24 cellular contexts compared by ENCODE assay signal in the genomic region with DNA sequence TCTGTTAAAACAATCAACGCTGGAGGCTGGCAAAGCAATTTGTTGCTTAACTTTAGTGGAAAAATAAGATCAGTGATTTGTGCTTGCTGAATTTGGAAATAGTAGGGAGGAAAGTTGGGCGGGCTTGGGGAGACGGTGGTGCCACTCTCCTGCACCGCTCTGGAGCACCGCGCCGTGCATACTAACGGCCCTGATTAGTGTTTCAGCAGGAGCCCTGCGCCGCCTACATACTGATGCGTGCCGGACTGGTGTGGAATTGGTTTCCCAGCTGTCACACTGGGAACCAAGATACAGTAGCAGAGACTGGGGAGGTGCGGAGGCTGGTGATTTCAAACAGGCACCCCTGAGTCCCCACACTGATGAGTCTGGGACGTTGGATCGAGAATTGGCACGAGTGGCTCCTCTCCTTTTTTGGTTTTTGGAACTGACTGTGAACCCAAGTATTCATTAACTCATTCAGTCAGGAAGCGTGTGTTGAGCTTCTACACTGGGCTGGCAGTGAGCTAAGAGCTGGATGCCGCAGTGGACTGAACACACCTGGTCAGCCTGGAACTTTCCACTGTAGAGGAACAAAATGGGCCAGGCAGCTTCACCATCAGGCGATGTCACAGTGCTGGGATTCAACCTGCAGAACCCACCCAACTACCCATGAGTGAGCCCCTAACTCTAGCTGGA. TPM values are rescaled to one million over a fixed set of nuclear protein-coding genes. Genes with fewer than 3 reads are reported as not detected.
DNase-seq lines count a peak whose midpoint lies in the region; ATAC-seq, FAIRE-seq and TF ChIP-seq lines count a peak whose summit lies in the region.
"Had no signal": no experiment of that assay in that cellular context is flagged by ENCODE, and none has a peak within 500 bp of the region (broad histone marks: within the 10 kb centered on the region; RNA-seq: fewer than 3 reads in every experiment).

No MANE protein-coding gene starts in this region.

- H2AFZ ChIP-seq in HepG2 (ENCODE audit: low read length): no peak overlapping the region
- H2AFZ ChIP-seq in neuronal stem cell (ENCODE audit: low read length): no peak overlapping the region

- H3K4me3 ChIP-seq in right lobe of liver: no peak overlapping the region
- H3K4me3 ChIP-seq in HepG2 (replicated peaks in 1 of 3; ENCODE audit: insufficient read depth in 1 of 3, low read depth in 2 of 3, low read length in 3 of 3): no peak overlapping the region
- no peak overlapping the region for H3K4me3 ChIP-seq in neuronal stem cell (ENCODE audit: low read length in 2 of 2)
- H3K4me3 ChIP-seq: BLaER1, HAP-1 had no signal

- H3K9me3 ChIP-seq in right lobe of liver: no peaks in the 10 kb centered on the region
- H3K9me3 ChIP-seq in HepG2 (ENCODE audit: low read length): no peaks in the 10 kb centered on the region
- H3K9me3 ChIP-seq in neuronal stem cell (replicated peaks in 1 of 2; ENCODE audit: control insufficient read depth in 2 of 2, insufficient read depth in 1 of 2, low read depth in 1 of 2, low read length in 2 of 2): peaks cover 0 to 6% of the 10 kb centered on the region in 2 donors
- H3K9me3 ChIP-seq: BLaER1, HAP-1 had no signal

- no peak overlapping the region for H3K4ac ChIP-seq in neuronal stem cell (ENCODE audit: low read length)

- TF ChIP-seq EP300 in HepG2 (IDR thresholded peaks at IDR 0.05; ENCODE audit: low read depth in 2 of 2, low read length in 2 of 2): no peak
- no peak for TF ChIP-seq EP300 in HepG2 (CRISPR knock-in tag; IDR thresholded peaks at IDR 0.05; ENCODE audit: borderline replicate concordance)

- no TSS peak for BruUV-seq in HepG2 (replicated peaks; lab: Mats Ljungman, UMichigan)

- POLR2A ChIA-PET in HepG2 (lab: Yijun Ruan, JAX): no interaction called here

- H3K4me1 ChIP-seq in right lobe of liver (peaks cover 0 to 23% (median 8%) of the 10 kb centered on the region in 4 donors), HepG2 (ENCODE audit: insufficient read depth, low read length) (peaks cover 13% of the 10 kb centered on the region), neuronal stem cell (ENCODE audit: control insufficient read depth in 2 of 2, insufficient read depth in 1 of 2, low read depth in 1 of 2, low read length in 2 of 2) (peaks cover 0 to 15% of the 10 kb centered on the region in 2 donors)
- H3K4me1 ChIP-seq: HAP-1 had no signal

- H3K9ac ChIP-seq in HepG2 (ENCODE audit: insufficient read depth, low read depth, low read length): no peak overlapping the region
- no peak overlapping the region for H3K9ac ChIP-seq in neuronal stem cell (ENCODE audit: low read depth, low read length, poor library complexity)
- H3K9ac ChIP-seq: BLaER1 had no signal

- no peaks in the 10 kb centered on the region for H3K79me1 ChIP-seq in neuronal stem cell (ENCODE audit: low read depth, low read length)

- no peaks in the 10 kb centered on the region for H3K36me3 Mint-ChIP-seq in glutamatergic neuron (ENCODE audit: unreplicated experiment)
- H3K36me3 Mint-ChIP-seq: CD14-positive monocyte; CD4-positive, alpha-beta memory T cell had no signal

- H3K4me1 Mint-ChIP-seq in glutamatergic neuron (ENCODE audit: low read depth, unreplicated experiment): peaks cover 10% of the 10 kb centered on the region
- H3K4me1 Mint-ChIP-seq: CD14-positive monocyte; CD4-positive, alpha-beta memory T cell had no signal

- TF ChIP-seq CTCF in right lobe of liver (IDR thresholded peaks at IDR 0.05): no peak
- TF ChIP-seq CTCF in HepG2 (CRISPR knock-in tag; IDR thresholded peaks at IDR 0.05): no peak
- TF ChIP-seq CTCF in glutamatergic neuron (IDR thresholded peaks at IDR 0.05; ENCODE audit: partially characterized antibody, unreplicated experiment): no peak

- H2BK12ac ChIP-seq in neuronal stem cell (ENCODE audit: low read length): no peak overlapping the region

- H2BK120ac ChIP-seq in neuronal stem cell (ENCODE audit: low read depth, low read length): no peak overlapping the region

- H2BK5ac ChIP-seq in neuronal stem cell (ENCODE audit: low read length): no peak overlapping the region

- H3K4me2 ChIP-seq in HepG2 (ENCODE audit: low read depth, low read length) (no peak overlapping the region), neuronal stem cell (ENCODE audit: insufficient read depth, low read length, poor library complexity, severe bottlenecking) (no peak overlapping the region)
- H3K4me2 ChIP-seq: BLaER1 had no signal

- H3K4me3 Mint-ChIP-seq in glutamatergic neuron (ENCODE audit: unreplicated experiment): no peak overlapping the region
- H3K4me3 Mint-ChIP-seq: CD14-positive monocyte; CD4-positive, alpha-beta memory T cell had no signal

- H4K8ac ChIP-seq in neuronal stem cell (ENCODE audit: low read depth, low read length): no peak overlapping the region

- DNase-seq in right lobe of liver: no peak
- no peak for DNase-seq in HepG2 (ENCODE audit: low spot score)
- peak; percentile 9 for DNase-seq in glutamatergic neuron
- no peak for DNase-seq in neuronal stem cell (ENCODE audit: low spot score)
- no peak for DNase-seq in pons (ENCODE audit: low spot score)
- DNase-seq: 8988T; CD4-positive, alpha-beta memory T cell; DMS153; DMS79; GDM1; IMR-90 had no signal

- H3K27ac Mint-ChIP-seq in glutamatergic neuron (ENCODE audit: unreplicated experiment): no peak overlapping the region
- H3K27ac Mint-ChIP-seq: CD4-positive, alpha-beta memory T cell had no signal

- intact Hi-C loops in right lobe of liver (cut with DNase I): loop anchor here in 1 of 2 donors (5.0 to 10.0 kb wide), 2 partner anchors 126 to 251 kb away; no protein-coding TSS in a partner anchor
- intact Hi-C loops in HepG2 (cut with micrococcal nuclease; ENCODE audit: unreplicated experiment): no loop called here

- no peak for TF ChIP-seq POLR2A in right lobe of liver (IDR thresholded peaks at IDR 0.05)
- TF ChIP-seq POLR2A in HepG2 (IDR thresholded peaks at IDR 0.05; ENCODE audit: insufficient read depth in 1 of 2, low read depth in 2 of 2, low read length in 2 of 2): no peak

- no peaks in the 10 kb centered on the region for H4K20me1 ChIP-seq in HepG2 (ENCODE audit: insufficient read depth, low read length)

- H3K79me2 ChIP-seq in HepG2 (ENCODE audit: insufficient read depth, low read length): no peaks in the 10 kb centered on the region

- peak; percentile 14 to 69 (median 46) for ATAC-seq in right lobe of liver
- ATAC-seq in HepG2: no peak
- ATAC-seq in HG03432 (IDR thresholded peaks at IDR 0.05; ENCODE audit: unreplicated experiment): no peak
- no peak for ATAC-seq in GM21529 (IDR thresholded peaks at IDR 0.05; ENCODE audit: unreplicated experiment)

- H4K91ac ChIP-seq in neuronal stem cell (ENCODE audit: low read depth, low read length, poor library complexity): no peak overlapping the region

- TF ChIP-seq RAD21 in HepG2 (CRISPR knock-in tag; IDR thresholded peaks at IDR 0.05): no peak

- 40% methylated on average over 5 of the region's 19 CpGs for WGBS in right lobe of liver (ENCODE audit: insufficient coverage, low coverage, low lambda C conversion rate, missing lambda C conversion rate)
- 67% methylated on average over 13 of the region's 19 CpGs for WGBS in HepG2 (ENCODE audit: low lambda C conversion rate)
- no CpG with 5 or more reads among the region's 19 CpGs for WGBS in neuronal stem cell (ENCODE audit: extremely low coverage in 2 of 2, insufficient read length in 2 of 2, insufficient replicate concordance in 1 of 2), 2 donors

- FAIRE-seq in HepG2 (lab: Jason Lieb, UNC): no peak
- FAIRE-seq: GM12892, GM18507 had no signal

- H3K27ac ChIP-seq in right lobe of liver: peak overlapping the region in 1 of 3 donors; percentile 44
- H3K27ac ChIP-seq in HepG2 (ENCODE audit: extremely low read length, insufficient read depth, low read length): no peak overlapping the region
- no peak overlapping the region for H3K27ac ChIP-seq in neuronal stem cell (replicated peaks; ENCODE audit: low read length)
- H3K27ac ChIP-seq: BLaER1, HL-60 had no signal

- H3K27me3 ChIP-seq in right lobe of liver (no peaks in the 10 kb centered on the region), HepG2 (ENCODE audit: control insufficient read depth in 1 of 2, insufficient read depth in 2 of 2, low read length in 2 of 2) (peaks cover 4 to 36% of the 10 kb centered on the region in 2 experiments; a peak in 4 of 5 replicates), neuronal stem cell (ENCODE audit: control insufficient read depth in 3 of 3, insufficient read depth in 3 of 3, low read depth in 1 of 3, low read length in 3 of 3) (no peaks in the 10 kb centered on the region)
- H3K27me3 ChIP-seq: BLaER1 had no signal

- H3K18ac ChIP-seq in neuronal stem cell (ENCODE audit: low read length): peak overlapping the region; percentile 12

- peaks cover 3% of the 10 kb centered on the region for H3K27me3 Mint-ChIP-seq in glutamatergic neuron (ENCODE audit: unreplicated experiment)

- in situ Hi-C loops in HepG2 (cut with HindIII; ENCODE audit: extremely low pct_ligation_motif_present, low pct_unique_long_range_greater_than_20kb): no loop called here

- H3K23ac ChIP-seq in neuronal stem cell (ENCODE audit: low read depth, low read length, poor library complexity): no peak overlapping the region

- H3K36me3 ChIP-seq in right lobe of liver: no peaks in the 10 kb centered on the region
- H3K36me3 ChIP-seq in HepG2 (replicated peaks in 1 of 2; ENCODE audit: control insufficient read depth in 1 of 2, insufficient read depth in 2 of 2, low read length in 2 of 2): no peaks in the 10 kb centered on the region
- no peaks in the 10 kb centered on the region for H3K36me3 ChIP-seq in neuronal stem cell (replicated peaks in 1 of 2; ENCODE audit: control insufficient read depth in 2 of 2, insufficient read depth in 2 of 2, low read length in 2 of 2)
- H3K36me3 ChIP-seq: BLaER1, HAP-1 had no signal

- H3K14ac ChIP-seq in neuronal stem cell (ENCODE audit: low read length): no peak overlapping the region

- H3K9me3 Mint-ChIP-seq in glutamatergic neuron (ENCODE audit: unreplicated experiment): peaks cover 5% of the 10 kb centered on the region

- no peak overlapping the region for H2AK5ac ChIP-seq in neuronal stem cell (ENCODE audit: low read depth, low read length)

- H2BK15ac ChIP-seq in neuronal stem cell (ENCODE audit: low read length): no peak overlapping the region

- CTCF ChIA-PET in HepG2 (lab: Yijun Ruan, JAX; ENCODE audit: low intra/inter-chr PET ratio, low total read pairs): no interaction called here

RNA-seq across cellular contexts. Expression of a gene that starts 29.0 kb away (rescaled TPM):
- total RNA-seq in right lobe of liver (not detected), HepG2 (2016; rRNA removed; fragmentation: Illumina TruSeq; extraction: Trizol) (0.02 TPM in 1 of 2 replicates, not detected in the other), glutamatergic neuron (ENCODE audit: unreplicated experiment) (not detected)
- total RNA-seq in HepG2 (2016; cell fraction: cytosol; rRNA removed; fragmentation: Illumina TruSeq; extraction: Trizol; ENCODE audit: low read depth): not detected in 2 replicates
- total RNA-seq in HepG2 (2016; cell fraction: insoluble cytoplasmic fraction; rRNA removed; fragmentation: Illumina TruSeq; extraction: Trizol): not detected in 2 replicates
- not detected in 2 replicates for total RNA-seq in HepG2 (2016; cell fraction: membrane; rRNA removed; fragmentation: Illumina TruSeq; extraction: Trizol)
- not detected in 2 replicates for total RNA-seq in HepG2 (2016; cell fraction: nucleus; rRNA removed; fragmentation: Illumina TruSeq; extraction: Trizol)
- polyA plus RNA-seq in HepG2 (2011; rRNA removed): 0.16 and 0.20 TPM in 2 replicates
- polyA plus RNA-seq in HepG2 (2011; cell fraction: cytosol; rRNA removed): 0.09 and 0.17 TPM in 2 replicates
- 0.08 and 0.12 TPM in 2 replicates for polyA plus RNA-seq in HepG2 (2011; cell fraction: nucleus; rRNA removed)
- polyA plus RNA-seq in HepG2 (2012): 0.03 and 0.04 TPM in 2 replicates
- polyA plus RNA-seq in HepG2 (2016; cell fraction: cytosol; fragmentation: Illumina TruSeq; extraction: Trizol; ENCODE audit: low read depth): not detected in 2 replicates
- polyA plus RNA-seq in HepG2 (2016; cell fraction: insoluble cytoplasmic fraction; fragmentation: Illumina TruSeq; extraction: Trizol; ENCODE audit: low read depth): not detected in 2 replicates
- polyA plus RNA-seq in HepG2 (2016; cell fraction: membrane; fragmentation: Illumina TruSeq; extraction: Trizol; ENCODE audit: low read depth): not detected in 2 replicates
- polyA plus RNA-seq in HepG2 (2016; cell fraction: nucleus; fragmentation: Illumina TruSeq; extraction: Trizol; ENCODE audit: insufficient read depth, low read depth): not detected in 2 replicates
- 0.14 TPM in 1 of 2 replicates, not detected in the other for polyA minus RNA-seq in HepG2 (2011; rRNA and poly(A)+ RNA removed; ENCODE audit: low replicate concordance)
- polyA minus RNA-seq in HepG2 (2011; cell fraction: cytosol; rRNA and poly(A)+ RNA removed): 0.26 TPM in 1 of 2 replicates, not detected in the other
- polyA minus RNA-seq in HepG2 (2011; cell fraction: nucleus; rRNA and poly(A)+ RNA removed): not detected in 2 replicates
- 0.01 TPM for polyA plus RNA-seq in neuronal stem cell (2013, experiment 1 of 2)
- polyA plus RNA-seq in neuronal stem cell (2013, experiment 2 of 2): not detected
- total RNA-seq: A673; CD4-positive, alpha-beta memory T cell; Daoy; H4; HT1080; IMR-90 had no signal
- polyA plus RNA-seq: AG04450; CD14-positive monocyte; CD4-positive, alpha-beta memory T cell; IMR-90 had no signal

Comparison
In these comparisons a context has a peak if more than half of its experiments do, and no peak if none do; other contexts are left out.
1. ATAC-seq: peak in right lobe of liver (4 of 4); none in HepG2 (single experiment), HG03432 (single experiment) and GM21529 (single experiment).